In genomic region chr2:31373127-31373526, GRCh38 we compare ENCODE assay signal across 29 cellular contexts. TPM values are rescaled to one million over a fixed set of nuclear protein-coding genes. Genes with fewer than 3 reads are reported as not detected.
"Had no signal": no experiment of that assay in that cellular context is flagged by ENCODE, and none has a peak within 500 bp of the region (broad histone marks: within the 10 kb centered on the region; RNA-seq: fewer than 3 reads in every experiment).

No MANE protein-coding gene starts in this region.

- H3K27ac ChIP-seq: colonic mucosa, coronary artery, dorsolateral prefrontal cortex, epithelial cell of prostate, esophagus muscularis mucosa, esophagus squamous epithelium, foreskin keratinocyte, gastrocnemius medialis, gastroesophageal sphincter, heart left ventricle, heart right ventricle had no signal

- FAIRE-seq: endometrium, endothelial cell of umbilical vein had no signal

- H3K4me3 Mint-ChIP-seq: dendritic cell treated with granulocyte-macrophage colony-stimulating factor and Interleukin-4, amounts not matched to agents 40 ng/mL and 50 ng/mL, for 4 days; effector memory CD8-positive, alpha-beta T cell; endodermal cell had no signal

- H3K27me3 ChIP-seq: colonic mucosa, dorsolateral prefrontal cortex, esophagus muscularis mucosa, esophagus squamous epithelium, foreskin keratinocyte, gastroesophageal sphincter, heart left ventricle, heart right ventricle had no signal

- H3K9me3 ChIP-seq: colonic mucosa, esophagus muscularis mucosa, esophagus squamous epithelium, gastrocnemius medialis, gastroesophageal sphincter, heart left ventricle, heart right ventricle had no signal

- H3K9me3 Mint-ChIP-seq: dendritic cell treated with granulocyte-macrophage colony-stimulating factor and Interleukin-4, amounts not matched to agents 40 ng/mL and 50 ng/mL, for 4 days; effector memory CD8-positive, alpha-beta T cell; endodermal cell had no signal

- H3K36me3 ChIP-seq: colonic mucosa, esophagus muscularis mucosa, esophagus squamous epithelium, gastrocnemius medialis, gastroesophageal sphincter, heart left ventricle, heart right ventricle had no signal

- ATAC-seq: effector memory CD8-positive, alpha-beta T cell; esophagus mucosa; foreskin keratinocyte; gastrocnemius medialis; gastroesophageal sphincter; heart left ventricle; heart right ventricle had no signal

- DNase-seq: colonic mucosa; cortex of kidney; dermis blood vessel endothelial cell; dorsolateral prefrontal cortex; effector CD4-positive, alpha-beta T cell; effector CD8-positive, alpha-beta T cell; effector memory CD4-positive, alpha-beta T cell; effector memory CD8-positive, alpha-beta T cell; endodermal cell; erythroblast; esophagus squamous epithelium; foreskin fibroblast; foreskin keratinocyte; foreskin melanocyte; gastrocnemius medialis; glutamatergic neuron; head of caudate nucleus; heart left ventricle; heart right ventricle had no signal

- H3K4me3 ChIP-seq: colonic mucosa, coronary artery, dorsolateral prefrontal cortex, esophagus muscularis mucosa, esophagus squamous epithelium, gastrocnemius medialis, gastroesophageal sphincter, heart left ventricle, heart right ventricle had no signal

- H3K27ac Mint-ChIP-seq: dendritic cell treated with granulocyte-macrophage colony-stimulating factor and Interleukin-4, amounts not matched to agents 40 ng/mL and 50 ng/mL, for 4 days; effector memory CD8-positive, alpha-beta T cell; endodermal cell had no signal

- H3K4me1 ChIP-seq: colonic mucosa, esophagus muscularis mucosa, esophagus squamous epithelium, foreskin keratinocyte, gastrocnemius medialis, gastroesophageal sphincter had no signal

RNA-seq across cellular contexts. Expression of gene XDH, which starts 41.4 kb away (rescaled TPM):
- total RNA-seq: dermis blood vessel endothelial cell, dermis microvascular lymphatic vessel endothelial cell, dorsolateral prefrontal cortex, endothelial cell of umbilical vein, frontal cortex had no signal
- polyA plus RNA-seq: endothelial cell of umbilical vein had no signal
